In genomic region chr11:62599069-62599696, GRCh38 we compare ENCODE assay signal across 8 cellular contexts. TPM values are rescaled to one million over a fixed set of nuclear protein-coding genes. Genes with fewer than 3 reads are reported as not detected.
DNase-seq lines count a peak whose midpoint lies in the region; ATAC-seq and TF ChIP-seq lines count a peak whose summit lies in the region.

No MANE protein-coding gene starts in this region.

- TF ChIP-seq CTCF in CD14-positive monocyte (IDR thresholded peaks at IDR 0.05) (no peak), endothelial cell (IDR thresholded peaks at IDR 0.05; ENCODE audit: unreplicated experiment) (no peak)

- peak; percentile 42 for ATAC-seq in GM19467 (IDR thresholded peaks at IDR 0.05; ENCODE audit: unreplicated experiment)

- H3K36me3 ChIP-seq in NT2/D1 (ENCODE audit: insufficient read depth, insufficient read length, low read length) = peaks cover 66% of the 10 kb centered on the region

- DNase-seq in CD14-positive monocyte (ENCODE audit: low spot score) = peak; percentile 95
- peak; percentile 96 for DNase-seq in HT-29 (ENCODE audit: low spot score)
- DNase-seq in NT2/D1 (ENCODE audit: low read depth, low spot score) = peak; percentile 90
- DNase-seq in activated CD8-positive, alpha-beta memory T cell treated with anti-CD3 and anti-CD28 coated beads, Interleukin-2, amount 50 U/mL, for 24 hours (ENCODE audit: extremely low read depth) = peak; percentile 94
- peak; percentile 78 for DNase-seq in endothelial cell (ENCODE audit: low spot score)
- DNase-seq in middle frontal gyrus (ENCODE audit: extremely low spot score, low spot score) = peak; percentile 73
- DNase-seq in stimulated activated CD8-positive, alpha-beta memory T cell treated with anti-CD3 and anti-CD28 coated beads, Interleukin-15, amount 100 ng/mL, for 48 hours (ENCODE audit: low read depth in 2 of 2) = peak; percentile 94 to 96

- peaks cover 65 to 67% of the 10 kb centered on the region in 2 donors for H3K36me3 Mint-ChIP-seq in CD14-positive monocyte
- peaks cover 68% of the 10 kb centered on the region for H3K36me3 Mint-ChIP-seq in endothelial cell (ENCODE audit: low read depth, unreplicated experiment)

- H3K4me3 ChIP-seq in NT2/D1 (ENCODE audit: insufficient read length, low read depth) = no peak overlapping the region

- H3K9me3 ChIP-seq in NT2/D1 (ENCODE audit: insufficient read depth, low read length) = no peaks in the 10 kb centered on the region

- H3K4me1 Mint-ChIP-seq in CD14-positive monocyte (peaks cover 51% of the 10 kb centered on the region), endothelial cell (ENCODE audit: unreplicated experiment) (peaks cover 46% of the 10 kb centered on the region)

- peaks cover 10% of the 10 kb centered on the region for H3K4me1 ChIP-seq in NT2/D1 (ENCODE audit: insufficient read depth, insufficient read length)

- H3K9ac ChIP-seq in NT2/D1 (ENCODE audit: insufficient read length, low read depth) = no peak overlapping the region

- H3K4me3 Mint-ChIP-seq in CD14-positive monocyte (peak overlapping the region; percentile 92 to 96), endothelial cell (ENCODE audit: unreplicated experiment) (peak overlapping the region; percentile 97)

- intact Hi-C loops in CD14-positive monocyte (cut with micrococcal nuclease) = loop anchor here (10.0 kb wide), 3 partner anchors 106 to 266 kb away; partner anchors contain the start of genes BSCL2 (in 2 of the 2), GNG3 (in 2 of the 2) and TMEM179B (in 1 of the 2)

- H3K27me3 Mint-ChIP-seq in CD14-positive monocyte (ENCODE audit: low read depth in 3 of 3) (no peaks in the 10 kb centered on the region), endothelial cell (ENCODE audit: unreplicated experiment) (peaks cover 21% of the 10 kb centered on the region)

- peaks cover 2% of the 10 kb centered on the region for H3K27me3 ChIP-seq in NT2/D1 (ENCODE audit: insufficient read depth, insufficient read length)

- no peaks in the 10 kb centered on the region for H3K9me3 Mint-ChIP-seq in CD14-positive monocyte
- no peaks in the 10 kb centered on the region for H3K9me3 Mint-ChIP-seq in endothelial cell (ENCODE audit: unreplicated experiment)

- H3K27ac Mint-ChIP-seq in CD14-positive monocyte (peak overlapping the region; percentile 82 to 92 (median 88)), endothelial cell (ENCODE audit: unreplicated experiment) (peak overlapping the region; percentile 81)

RNA-seq across cellular contexts. Expression of gene MTA2, which starts 2.5 kb away (rescaled TPM):
- polyA plus RNA-seq in CD14-positive monocyte = 10 to 100 TPM; 14.0 to 17.6 TPM
- total RNA-seq in HT-29 (2014; rRNA removed; shearing (Covaris generic)) = 223 and 229 TPM in 2 replicates
- total RNA-seq in endothelial cell (ENCODE audit: unreplicated experiment) = 157 TPM

RNA-seq across cellular contexts. Expression of gene TUT1, which starts 7.9 kb away (rescaled TPM):
- polyA plus RNA-seq in CD14-positive monocyte = 1 to 10 TPM; 1.8 to 2.1 TPM
- 19.3 and 25.1 TPM in 2 replicates for total RNA-seq in HT-29 (2014; rRNA removed; shearing (Covaris generic))
- 21.2 TPM for total RNA-seq in endothelial cell (ENCODE audit: unreplicated experiment)

RNA-seq across cellular contexts. Expression of gene EML3, which starts 13.4 kb away (rescaled TPM):
- 10 to 100 TPM in 1 of 2 donors, 1 to 10 TPM in 1; 7.2 to 10.6 TPM for polyA plus RNA-seq in CD14-positive monocyte
- 72.3 and 72.5 TPM in 2 replicates for total RNA-seq in HT-29 (2014; rRNA removed; shearing (Covaris generic))
- total RNA-seq in endothelial cell (ENCODE audit: unreplicated experiment) = 98.6 TPM

RNA-seq across cellular contexts. Expression of gene ROM1, which starts 13.9 kb away (rescaled TPM):
- 1 to 10 TPM in 1 of 2 donors, under 1 TPM in 1; 0.51 to 1.4 TPM for polyA plus RNA-seq in CD14-positive monocyte
- total RNA-seq in HT-29 (2014; rRNA removed; shearing (Covaris generic)) = 10.9 and 13.6 TPM in 2 replicates
- 2.1 TPM for total RNA-seq in endothelial cell (ENCODE audit: unreplicated experiment)

RNA-seq across cellular contexts. Expression of gene B3GAT3, which starts 22.6 kb away (rescaled TPM):
- 10 to 100 TPM; 18.5 to 19.0 TPM for polyA plus RNA-seq in CD14-positive monocyte
- 63.1 and 82.8 TPM in 2 replicates for total RNA-seq in HT-29 (2014; rRNA removed; shearing (Covaris generic))
- total RNA-seq in endothelial cell (ENCODE audit: unreplicated experiment) = 32.8 TPM
